8 cellular contexts compared by ENCODE assay signal in the genomic region with DNA sequence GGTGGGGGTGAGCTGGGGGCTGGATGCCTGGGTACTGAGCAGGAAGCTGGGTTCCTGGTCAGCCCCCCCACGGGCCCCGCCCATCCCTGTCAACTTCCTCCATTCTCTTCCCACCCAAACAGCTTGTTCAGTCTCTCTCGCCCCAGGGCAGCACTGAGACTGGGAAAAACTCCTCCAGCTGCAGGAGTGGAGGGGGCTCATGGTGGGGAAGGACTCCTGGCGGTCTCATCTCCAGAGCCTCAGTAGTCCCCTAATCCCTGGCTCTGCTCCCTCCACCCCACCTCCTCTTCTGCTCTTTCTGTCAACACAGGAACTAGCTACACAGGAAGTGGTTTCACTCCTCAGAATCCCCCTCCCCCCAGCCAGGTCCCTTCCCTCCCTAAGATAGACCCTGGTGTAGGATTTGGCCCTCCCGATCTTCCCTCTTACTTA. TPM values are rescaled to one million over a fixed set of nuclear protein-coding genes. Genes with fewer than 3 reads are reported as not detected.
DNase-seq lines count a peak whose midpoint lies in the region; ATAC-seq and TF ChIP-seq lines count a peak whose summit lies in the region.

Gene GPSM3, minus strand, starts transcription at position 36 of the 432 bp plus-strand sequence. CDS start 130 bp downstream, outside the sequence.

- no peak for ATAC-seq in HG02970 (IDR thresholded peaks at IDR 0.05; ENCODE audit: low FRiP score, unreplicated experiment)

- no peak for TF ChIP-seq CTCF in VCaP (conservative IDR thresholded peaks at IDR 0.05)

- H3K9me3 ChIP-seq in HUES64 (ENCODE audit: insufficient read depth, low read depth, low read length), result no peaks in the 10 kb centered on the region
- no peaks in the 10 kb centered on the region for H3K9me3 ChIP-seq in mucosa of stomach (ENCODE audit: control insufficient read depth, low read length)
- no peaks in the 10 kb centered on the region for H3K9me3 ChIP-seq in MG63

- H3K27me3 ChIP-seq in HUES64 (ENCODE audit: insufficient read depth, low read length) (no peaks in the 10 kb centered on the region), mucosa of stomach (ENCODE audit: control insufficient read depth, insufficient read depth, low read length) (no peaks in the 10 kb centered on the region), MG63 (no peaks in the 10 kb centered on the region)

- H3K4me1 ChIP-seq in HUES64 (ENCODE audit: insufficient read depth, low read length), result peaks cover 44% of the 10 kb centered on the region
- peaks cover 57% of the 10 kb centered on the region for H3K4me1 ChIP-seq in mucosa of stomach (ENCODE audit: control insufficient read depth, insufficient read depth, low read length)
- H3K4me1 ChIP-seq in urinary bladder (ENCODE audit: insufficient read depth), result no peaks in the 10 kb centered on the region

- peak; percentile 70 to 81 for DNase-seq in AML-193 (lab: John Stamatoyannopoulos, UW)
- DNase-seq in effector CD4-positive, alpha-beta T cell, result peak; percentile 39
- no peak for DNase-seq in MG63

- H3K27ac ChIP-seq in HUES64 (ENCODE audit: low read depth, low read length) (peak within 1 kb of the TSS; percentile 62; the same call in 1 of the 2 replicates), VCaP (peak within 1 kb of the TSS; percentile 83; the same call in 1 of the 2 replicates), urinary bladder (ENCODE audit: low read depth) (peak within 1 kb of the TSS; percentile 90)

- 39% methylated on average over 3 of the region's 5 CpGs for WGBS in HUES64
- WGBS in urinary bladder, result 18% methylated on average over 5 of the region's 5 CpGs

- H3K36me3 ChIP-seq in HUES64 (ENCODE audit: insufficient read depth, low read length) (peaks cover 6% of the 10 kb centered on the region), mucosa of stomach (ENCODE audit: control insufficient read depth, insufficient read depth, low read length) (no peaks in the 10 kb centered on the region), urinary bladder (ENCODE audit: insufficient read depth) (no peaks in the 10 kb centered on the region), MG63 (no peaks in the 10 kb centered on the region; the same call in 1 of the 2 replicates)

- H3K4me3 ChIP-seq in HUES64 (ENCODE audit: low read length), result peak within 1 kb of the TSS; percentile 28; the same call in 1 of the 2 replicates
- peak within 1 kb of the TSS; percentile 11 for H3K4me3 ChIP-seq in mucosa of stomach (ENCODE audit: low read length)
- H3K4me3 ChIP-seq in urinary bladder (ENCODE audit: low read depth, low read length), result peak within 1 kb of the TSS; percentile 42
- no peak within 1 kb of the TSS for H3K4me3 ChIP-seq in MG63

- H3K9ac ChIP-seq in HUES64 (ENCODE audit: low read depth, low read length) (no peak within 1 kb of the TSS; the same call in 1 of the 2 replicates), mucosa of stomach (ENCODE audit: low read length) (peak within 1 kb of the TSS; percentile 95)

RNA-seq across cellular contexts. Expression of gene GPSM3, which starts in this region (rescaled TPM):
- 9.2 TPM for polyA plus RNA-seq in HUES64 (2013, experiment 1 of 2)
- polyA plus RNA-seq in HUES64 (2013, experiment 2 of 2), result 11.5 TPM
- 2.2 TPM for total RNA-seq in urinary bladder
- polyA plus RNA-seq in urinary bladder, result 12.8 TPM
- 0.10 and 0.20 TPM in 2 replicates for total RNA-seq in MG63 (2014; rRNA removed; shearing (Covaris generic); ENCODE audit: low replicate concordance)
